ENCODE assay signal across 25 cellular contexts in the genomic region with DNA sequence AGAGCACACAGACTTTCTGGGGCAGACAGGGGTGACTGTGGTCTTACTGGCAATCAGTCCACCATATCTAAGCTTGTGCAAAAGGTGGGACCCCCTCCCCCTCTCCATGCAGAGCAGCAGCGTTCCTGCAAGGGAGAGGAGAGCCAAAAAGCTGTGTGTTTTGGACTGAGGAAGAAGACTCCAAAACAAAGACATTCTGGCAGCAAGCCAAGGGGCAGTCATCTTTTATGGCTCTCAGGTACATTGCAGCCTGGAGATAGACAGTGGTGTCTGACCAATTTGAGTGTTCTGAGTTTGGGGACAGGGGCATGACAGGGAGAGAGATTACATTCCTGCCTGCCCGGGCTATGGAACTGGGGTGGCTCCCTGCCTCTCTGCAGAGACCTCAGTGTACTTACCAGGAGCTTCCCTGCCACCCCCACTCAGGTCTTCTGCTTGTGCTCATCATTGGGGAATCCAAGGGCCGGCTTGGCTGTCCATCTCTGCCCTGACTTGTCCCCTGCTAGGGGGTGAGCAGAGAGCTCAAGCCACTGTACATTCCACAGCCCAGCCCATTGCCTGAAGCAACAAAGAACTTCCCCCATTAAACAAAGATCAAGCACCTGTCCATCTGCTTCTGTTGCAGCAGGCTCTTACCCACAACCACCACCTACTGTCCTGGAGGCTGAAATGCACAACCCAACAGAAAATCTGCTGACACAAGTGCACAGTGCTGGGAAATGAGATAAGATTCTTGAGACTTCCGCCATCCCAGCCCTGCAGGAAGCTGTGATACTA.
DNase-seq lines count a peak whose midpoint lies in the region; ATAC-seq and TF ChIP-seq lines count a peak whose summit lies in the region.
"Had no signal": no experiment of that assay in that cellular context is flagged by ENCODE, and none has a peak within 500 bp of the region (broad histone marks: within the 10 kb centered on the region; RNA-seq: fewer than 3 reads in every experiment).

No MANE protein-coding gene starts in this region.

- 0 out of 2 replicates have a peak, but pooled peaks cover 3% of the 10 kb centered on the region for H3K9me1 ChIP-seq in IMR-90 (ENCODE audit: insufficient read depth, low read length)

- TF ChIP-seq RAD21 in IMR-90 (IDR thresholded peaks at IDR 0.05; ENCODE audit: low read length): no peak

- dilution Hi-C loops in IMR-90 (cut with HindIII; ENCODE audit: low sequenced_read_pairs, unreplicated experiment): no loop called here

- CTCF ChIA-PET in IMR-90 (lab: Yijun Ruan, JAX): no interaction called here

- peaks cover 4 to 6% of the 10 kb centered on the region in 2 experiments for H3K79me1 ChIP-seq in IMR-90 (ENCODE audit: low read depth in 1 of 2, low read length in 2 of 2)

- H2AFZ ChIP-seq in IMR-90 (replicated peaks; ENCODE audit: low read length, poor library complexity) (peak overlapping the region; percentile 23), osteoblast (ENCODE audit: low read length) (no peak overlapping the region)

- no peaks in the 10 kb centered on the region for H3K79me2 ChIP-seq in osteoblast (ENCODE audit: insufficient read depth, low read length)

- H3K4me1 ChIP-seq in IMR-90 (ENCODE audit: control insufficient read depth, insufficient read depth, low read length): no peaks in the 10 kb centered on the region
- H3K4me1 ChIP-seq in osteoblast (ENCODE audit: insufficient read depth, low read length): no peaks in the 10 kb centered on the region
- H3K4me1 ChIP-seq: colonic mucosa, gastrocnemius medialis, uterus had no signal

- in situ Hi-C loops in IMR-90 (cut with MboI; ENCODE audit: low sequenced_read_pairs): no loop called here

- no peak overlapping the region for H3K4ac ChIP-seq in IMR-90 (ENCODE audit: low read depth, low read length)

- H4K5ac ChIP-seq in IMR-90 (ENCODE audit: low read depth, low read length): no peak overlapping the region

- H3K9me3 ChIP-seq in IMR-90 (ENCODE audit: control insufficient read depth, insufficient read depth, low read length) (peaks cover 9% of the 10 kb centered on the region), osteoblast (ENCODE audit: low read depth, low read length) (peaks cover 4% of the 10 kb centered on the region)
- H3K9me3 ChIP-seq: colonic mucosa, gastrocnemius medialis had no signal

- no peak overlapping the region for H3K14ac ChIP-seq in IMR-90 (replicated peaks; ENCODE audit: low read depth, low read length)

- H3K18ac ChIP-seq in IMR-90 (ENCODE audit: low read depth, low read length): no peak overlapping the region

- no peaks in the 10 kb centered on the region for H3K27me3 ChIP-seq in IMR-90 (ENCODE audit: control insufficient read depth, insufficient read depth, low read length)
- H3K27me3 ChIP-seq in osteoblast (ENCODE audit: insufficient read depth, low read length): no peaks in the 10 kb centered on the region
- H3K27me3 ChIP-seq: colonic mucosa, gastrocnemius medialis, uterus had no signal

- H3K23ac ChIP-seq in IMR-90 (ENCODE audit: low read depth, low read length): no peak overlapping the region

- H2AK9ac ChIP-seq in IMR-90 (replicated peaks; ENCODE audit: low read depth, low read length, poor library complexity): peak overlapping the region; percentile 33

- no peak for TF ChIP-seq CTCF in IMR-90 (conservative IDR thresholded peaks at IDR 0.05; ENCODE audit: low read depth, low read length)
- no peak for TF ChIP-seq CTCF in osteoblast (IDR thresholded peaks at IDR 0.05; ENCODE audit: extremely low read depth, low read depth, low read length)

- intact Hi-C loops in IMR-90 (cut with micrococcal nuclease): no loop called here

- H4K20me1 ChIP-seq in IMR-90 (ENCODE audit: insufficient read depth, low read length): no peaks in the 10 kb centered on the region
- no peaks in the 10 kb centered on the region for H4K20me1 ChIP-seq in osteoblast (ENCODE audit: insufficient read depth, low read length)

- no peak overlapping the region for H3K56ac ChIP-seq in IMR-90 (ENCODE audit: extremely low read depth, insufficient read depth, low read length)

- H3K9ac ChIP-seq in IMR-90 (ENCODE audit: low read depth, low read length): no peak overlapping the region

- POLR2A ChIA-PET in IMR-90 (lab: Charles Lee; ENCODE audit: unreplicated experiment): no interaction called here

- H4K91ac ChIP-seq in IMR-90 (ENCODE audit: insufficient read depth, low read depth, low read length): no peak overlapping the region

- no peak overlapping the region for H3K27ac ChIP-seq in IMR-90 (ENCODE audit: insufficient read depth, low read length)
- H3K27ac ChIP-seq in osteoblast (ENCODE audit: low read depth, low read length): no peak overlapping the region
- H3K27ac ChIP-seq: C4-2B, colonic mucosa, gastrocnemius medialis, uterus had no signal

- H3K4me3 ChIP-seq in IMR-90 (ENCODE audit: insufficient read depth, low read depth, low read length) (no peak overlapping the region), osteoblast (ENCODE audit: insufficient read depth, low read length) (no peak overlapping the region)
- H3K4me3 ChIP-seq: colonic mucosa, gastrocnemius medialis, uterus had no signal

- H2BK15ac ChIP-seq in IMR-90 (ENCODE audit: low read depth, low read length): no peak overlapping the region

- H3K36me3 ChIP-seq in IMR-90 (ENCODE audit: control insufficient read depth, insufficient read depth, low read length): peaks cover 11% of the 10 kb centered on the region
- H3K36me3 ChIP-seq in osteoblast (ENCODE audit: insufficient read depth, low read length): peaks cover 7% of the 10 kb centered on the region
- H3K36me3 ChIP-seq: colonic mucosa, uterus had no signal

- H2BK5ac ChIP-seq in IMR-90 (ENCODE audit: low read depth, low read length, poor library complexity, severe bottlenecking): no peak overlapping the region

- no peak for TF ChIP-seq POLR2A in IMR-90 (IDR thresholded peaks at IDR 0.05; ENCODE audit: low read depth, low read length)

- BruUV-seq in IMR-90 (replicated peaks; lab: Mats Ljungman, UMichigan): no TSS peak

- no peak overlapping the region for H2BK120ac ChIP-seq in IMR-90 (ENCODE audit: low read depth, low read length)

- no peak overlapping the region for H4K8ac ChIP-seq in IMR-90 (ENCODE audit: low read depth in 2 of 2, low read length in 2 of 2)

- no peak overlapping the region for H2AK5ac ChIP-seq in IMR-90 (ENCODE audit: low read depth, low read length)

- no peak overlapping the region for H3K4me2 ChIP-seq in IMR-90 (ENCODE audit: low read depth, low read length)
- H3K4me2 ChIP-seq in osteoblast (ENCODE audit: insufficient read depth, low read length): no peak overlapping the region

- DNase-seq in IMR-90: no peak
- DNase-seq in OCI-M1 (lab: John Stamatoyannopoulos, UW): peak; percentile 92
- peak; percentile 8 for DNase-seq in dermis blood vessel endothelial cell
- DNase-seq in osteoblast (ENCODE audit: insufficient read length, low spot score, missing footprints): peak; percentile 58
- no peak for DNase-seq in NCI-H524 treated with DMSO at 0.1 percent for 48 hours (lab: John Stamatoyannopoulos, UW)
- DNase-seq: activated CD4-positive, alpha-beta T cell treated with anti-CD3 and anti-CD28 coated beads, Interleukin-2, amount 50 U/mL, for 48 hours; activated CD8-positive, alpha-beta memory T cell treated with anti-CD3 and anti-CD28 coated beads, Interleukin-2, amount 50 U/mL, for 4 hours; amygdala; colonic mucosa; effector memory CD8-positive, alpha-beta T cell; gastrocnemius medialis; mesenchymal stem cell; NCI-H1436 treated with DMSO at 0.1 percent for 48 hours; NCI-H510A treated with DMSO at 0.1 percent for 48 hours; SIG-M5; stimulated activated CD4-positive, alpha-beta T cell treated with anti-CD3 and anti-CD28 coated beads, Interleukin-4, amount 100 ng/mL, for 4 hours; stimulated activated naive B cell treated with anti-CD40 and anti-IgM and Interleukin-4, amounts not matched to agents 10 μg/mL and 1 μg/mL and 100 μg/mL, for 72 hours; SW 1271; T-helper 9 cell; uterus had no signal

- no peak overlapping the region for H2BK20ac ChIP-seq in IMR-90 (ENCODE audit: low read depth, low read length)

- ATAC-seq in IMR-90 (ENCODE audit: low read depth) (no peak), GM18519 (IDR thresholded peaks at IDR 0.05; ENCODE audit: low FRiP score, unreplicated experiment) (no peak), HG02884 (IDR thresholded peaks at IDR 0.05; ENCODE audit: unreplicated experiment) (no peak)
- ATAC-seq: effector memory CD8-positive, alpha-beta T cell; gastrocnemius medialis; Panc1; sciatic nerve; stimulated activated naive B cell treated with anti-CD40 and anti-IgM and Interleukin-4, amounts not matched to agents 10 μg/mL and 1 μg/mL and 100 μg/mL, for 72 hours had no signal

- no CpG with 5 or more reads among the region's 4 CpGs for WGBS in IMR-90 (ENCODE audit: extremely low coverage in 2 of 2, insufficient read length in 1 of 2), 2 experiments

TF ChIP-seq in IMR-90, 13 proteins besides CTCF, POLR2A, EP300 and RAD21 (continues in another document):
- TF ChIP-seq, protein P1, sequence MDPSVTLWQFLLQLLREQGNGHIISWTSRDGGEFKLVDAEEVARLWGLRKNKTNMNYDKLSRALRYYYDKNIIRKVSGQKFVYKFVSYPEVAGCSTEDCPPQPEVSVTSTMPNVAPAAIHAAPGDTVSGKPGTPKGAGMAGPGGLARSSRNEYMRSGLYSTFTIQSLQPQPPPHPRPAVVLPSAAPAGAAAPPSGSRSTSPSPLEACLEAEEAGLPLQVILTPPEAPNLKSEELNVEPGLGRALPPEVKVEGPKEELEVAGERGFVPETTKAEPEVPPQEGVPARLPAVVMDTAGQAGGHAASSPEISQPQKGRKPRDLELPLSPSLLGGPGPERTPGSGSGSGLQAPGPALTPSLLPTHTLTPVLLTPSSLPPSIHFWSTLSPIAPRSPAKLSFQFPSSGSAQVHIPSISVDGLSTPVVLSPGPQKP (IDR thresholded peaks at IDR 0.05; ENCODE audit: borderline replicate concordance, low read depth, low read length): no peak
- no peak for TF ChIP-seq RCOR1 (IDR thresholded peaks at IDR 0.05; ENCODE audit: insufficient replicate concordance, low read length)
- no peak for TF ChIP-seq CHD1 (IDR thresholded peaks at IDR 0.05; ENCODE audit: low read depth, low read length)
- TF ChIP-seq MAFK (IDR thresholded peaks at IDR 0.05; ENCODE audit: low read depth, low read length): no peak
- TF ChIP-seq MAZ (IDR thresholded peaks at IDR 0.05; ENCODE audit: borderline replicate concordance, low read depth, low read length): no peak
- no peak for TF ChIP-seq RFX5 (IDR thresholded peaks at IDR 0.05; ENCODE audit: low read depth, low read length)
- TF ChIP-seq CEBPB (IDR thresholded peaks at IDR 0.05; ENCODE audit: low read depth, low read length): no peak
- TF ChIP-seq SMC3 (IDR thresholded peaks at IDR 0.05; ENCODE audit: low read depth, low read length): no peak
- TF ChIP-seq NFE2L2 (IDR thresholded peaks at IDR 0.05; ENCODE audit: low read depth, low read length): no peak
- no peak for TF ChIP-seq BHLHE40 (IDR thresholded peaks at IDR 0.05; ENCODE audit: low read depth, low read length)
- no peak for TF ChIP-seq MXI1 (IDR thresholded peaks at IDR 0.05; ENCODE audit: borderline replicate concordance, low read depth, low read length)
- no peak for TF ChIP-seq FOS (IDR thresholded peaks at IDR 0.05; ENCODE audit: low read depth, low read length)

Comparison
In these comparisons a context has a peak if more than half of its experiments do, and no peak if none do; other contexts are left out.
1. DNase-seq: peak in OCI-M1 (single experiment), dermis blood vessel endothelial cell (single experiment) and osteoblast (single experiment); none in IMR-90 (single experiment) and NCI-H524 treated with DMSO at 0.1 percent for 48 hours (single experiment).